ENCODE assay signal across 1 cellular context in genomic region chr7:22660732-22661131, GRCh38.
A peak's percentile ranks its signal among the peaks of the same experiment; 100 is the strongest.
TF ChIP-seq lines count a peak whose summit lies in the region.

No MANE protein-coding gene starts in this region.

TF ChIP-seq in K562, 482 proteins besides CTCF, POLR2A, EP300 and RAD21 (continued from another document):
- no peak for TF ChIP-seq MITF (IDR thresholded peaks at IDR 0.05)
- 0 out of 2 replicates have a peak, but pooled peaks have one; percentile 20 for TF ChIP-seq SMC3 (conservative IDR thresholded peaks at IDR 0.05; ENCODE audit: insufficient read depth, low read depth, low read length)
- peak in 1 of 2 experiments; percentile 45; a peak in 1 of 3 replicates for TF ChIP-seq CBX3 (IDR thresholded peaks at IDR 0.05; ENCODE audit: borderline replicate concordance in 1 of 2, low read length in 2 of 2)
- TF ChIP-seq RCOR1 (IDR thresholded peaks at IDR 0.05; ENCODE audit: borderline replicate concordance in 1 of 2, low read depth in 2 of 2, low read length in 2 of 2), result peak in 1 of 2 experiments; percentile 31; a peak in 1 of 4 replicates
- TF ChIP-seq DDX20 (tag; IDR thresholded peaks at IDR 0.05; ENCODE audit: low read depth), result no peak
- no peak for TF ChIP-seq USF2 (CRISPR knock-in tag; IDR thresholded peaks at IDR 0.05)
TF ChIP-seq in K562: peak in this region for 4.
